ENCODE assay signal across 23 cellular contexts in the genomic region with DNA sequence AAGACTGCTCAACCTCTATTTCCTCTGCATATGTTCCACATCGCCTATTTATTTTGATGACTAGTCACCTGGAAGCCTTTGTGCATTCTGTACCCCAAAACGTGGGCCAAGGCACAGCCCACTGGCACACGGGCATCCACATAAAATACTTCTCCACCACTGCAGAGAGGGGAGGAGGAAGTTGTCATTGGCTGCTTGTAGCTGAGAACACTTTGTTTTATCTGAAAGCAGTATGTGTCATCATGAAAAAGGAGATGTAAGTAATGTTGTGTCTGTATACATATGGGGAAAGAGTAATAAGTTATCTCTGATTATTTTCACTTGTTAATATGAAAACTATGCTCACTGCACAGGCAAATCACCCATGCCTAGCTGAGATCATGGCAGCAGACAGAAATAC. TPM values are rescaled to one million over a fixed set of nuclear protein-coding genes. Genes with fewer than 3 reads are reported as not detected.
"Had no signal": no experiment of that assay in that cellular context is flagged by ENCODE, and none has a peak within 500 bp of the region (broad histone marks: within the 10 kb centered on the region; RNA-seq: fewer than 3 reads in every experiment).

No MANE protein-coding gene starts in this region.

- DNase-seq: activated B cell treated with CpG ODN at 0.5 μM for 24 hours; activated CD4-positive, alpha-beta memory T cell treated with anti-CD3 and anti-CD28 coated beads, Interleukin-2, amount 10 ng/mL, durations not matched to agents 7 days and 5 days; activated CD4-positive, alpha-beta T cell treated with anti-CD3 and anti-CD28 coated beads for 4 hours; activated effector memory CD4-positive, alpha-beta T cell treated with Interleukin-2 at 50 U/mL for 16 hours; activated naive CD4-positive, alpha-beta T cell treated with anti-CD3 and anti-CD28 coated beads for 36 hours; activated naive CD8-positive, alpha-beta T cell treated with anti-CD3 and anti-CD28 coated beads, Interleukin-2, amount 10 ng/mL, durations not matched to agents 7 days and 5 days; activated T-cell treated with anti-CD3 and anti-CD28 coated beads, Interleukin-2, amount 50 U/mL, for 72 hours; effector CD4-positive, alpha-beta T cell; heart left ventricle; midbrain; ovary; psoas muscle; right cardiac atrium; stimulated activated CD4-positive, alpha-beta T cell treated with anti-CD3 and anti-CD28 coated beads, Interleukin-4, amount 100 ng/mL, for 24 hours; stimulated activated naive CD4-positive, alpha-beta T cell treated with Interleukin-2 at 50 U/mL for 16 hours; T1000; thyroid gland had no signal

- H3K4me3 ChIP-seq: gastroesophageal sphincter, heart left ventricle, lung, ovary, psoas muscle, thyroid gland had no signal

- H3K36me3 ChIP-seq: gastroesophageal sphincter, heart left ventricle, ovary, thyroid gland had no signal

- H3K27ac ChIP-seq: gastroesophageal sphincter, heart left ventricle, ovary, psoas muscle, thyroid gland had no signal

- H3K27me3 ChIP-seq: gastroesophageal sphincter, heart left ventricle, ovary, thyroid gland had no signal

- H3K9me3 Mint-ChIP-seq: activated B cell treated with CpG ODN at 0.5 μM for 24 hours; activated CD4-positive, alpha-beta memory T cell treated with anti-CD3 and anti-CD28 coated beads, Interleukin-2, amount 10 ng/mL, durations not matched to agents 7 days and 5 days; activated naive CD4-positive, alpha-beta T cell treated with anti-CD3 and anti-CD28 coated beads for 36 hours; activated naive CD8-positive, alpha-beta T cell treated with anti-CD3 and anti-CD28 coated beads, Interleukin-2, amount 10 ng/mL, durations not matched to agents 7 days and 5 days; activated T-cell treated with anti-CD3 and anti-CD28 coated beads, Interleukin-2, amount 50 U/mL, for 72 hours; dendritic cell treated with granulocyte-macrophage colony-stimulating factor and Interleukin-4, amounts not matched to agents 40 ng/mL and 50 ng/mL, for 4 days; natural killer cell treated with Interleukin-12 subunit alpha and Interleukin-12 subunit beta and Interleukin-15 and Interleukin-18, amount 100 ng/mL, for 72 hours; T-helper 1 cell treated with Interleukin-12 subunit alpha and Interleukin-12 subunit beta and Interleukin-4 antibody, amounts not matched to agents 30 μg/mL and 1 μg/mL, for 36 hours had no signal

- H3K4me3 Mint-ChIP-seq: activated B cell treated with CpG ODN at 0.5 μM for 24 hours; activated CD4-positive, alpha-beta memory T cell treated with anti-CD3 and anti-CD28 coated beads, Interleukin-2, amount 10 ng/mL, durations not matched to agents 7 days and 5 days; activated naive CD4-positive, alpha-beta T cell treated with anti-CD3 and anti-CD28 coated beads for 36 hours; activated naive CD8-positive, alpha-beta T cell treated with anti-CD3 and anti-CD28 coated beads, Interleukin-2, amount 10 ng/mL, durations not matched to agents 7 days and 5 days; activated T-cell treated with anti-CD3 and anti-CD28 coated beads, Interleukin-2, amount 50 U/mL, for 72 hours; dendritic cell treated with granulocyte-macrophage colony-stimulating factor and Interleukin-4, amounts not matched to agents 40 ng/mL and 50 ng/mL, for 4 days; natural killer cell treated with Interleukin-12 subunit alpha and Interleukin-12 subunit beta and Interleukin-15 and Interleukin-18, amount 100 ng/mL, for 72 hours; T-helper 1 cell treated with Interleukin-12 subunit alpha and Interleukin-12 subunit beta and Interleukin-4 antibody, amounts not matched to agents 30 μg/mL and 1 μg/mL, for 36 hours had no signal

- H3K27ac Mint-ChIP-seq: activated B cell treated with CpG ODN at 0.5 μM for 24 hours; activated CD4-positive, alpha-beta memory T cell treated with anti-CD3 and anti-CD28 coated beads, Interleukin-2, amount 10 ng/mL, durations not matched to agents 7 days and 5 days; activated naive CD4-positive, alpha-beta T cell treated with anti-CD3 and anti-CD28 coated beads for 36 hours; activated naive CD8-positive, alpha-beta T cell treated with anti-CD3 and anti-CD28 coated beads, Interleukin-2, amount 10 ng/mL, durations not matched to agents 7 days and 5 days; activated T-cell treated with anti-CD3 and anti-CD28 coated beads, Interleukin-2, amount 50 U/mL, for 72 hours; dendritic cell treated with granulocyte-macrophage colony-stimulating factor and Interleukin-4, amounts not matched to agents 40 ng/mL and 50 ng/mL, for 4 days; natural killer cell treated with Interleukin-12 subunit alpha and Interleukin-12 subunit beta and Interleukin-15 and Interleukin-18, amount 100 ng/mL, for 72 hours; T-helper 1 cell treated with Interleukin-12 subunit alpha and Interleukin-12 subunit beta and Interleukin-4 antibody, amounts not matched to agents 30 μg/mL and 1 μg/mL, for 36 hours had no signal

- H3K9me3 ChIP-seq: heart left ventricle, ovary, psoas muscle, thyroid gland had no signal

- H3K27me3 Mint-ChIP-seq: activated naive CD8-positive, alpha-beta T cell treated with anti-CD3 and anti-CD28 coated beads, Interleukin-2, amount 10 ng/mL, durations not matched to agents 7 days and 5 days; dendritic cell treated with granulocyte-macrophage colony-stimulating factor and Interleukin-4, amounts not matched to agents 40 ng/mL and 50 ng/mL, for 4 days had no signal

- H3K4me1 ChIP-seq: psoas muscle, thyroid gland had no signal

- H3K4me1 Mint-ChIP-seq: activated B cell treated with CpG ODN at 0.5 μM for 24 hours; activated CD4-positive, alpha-beta memory T cell treated with anti-CD3 and anti-CD28 coated beads, Interleukin-2, amount 10 ng/mL, durations not matched to agents 7 days and 5 days; activated naive CD8-positive, alpha-beta T cell treated with anti-CD3 and anti-CD28 coated beads, Interleukin-2, amount 10 ng/mL, durations not matched to agents 7 days and 5 days had no signal

- H3K36me3 Mint-ChIP-seq: activated naive CD8-positive, alpha-beta T cell treated with anti-CD3 and anti-CD28 coated beads, Interleukin-2, amount 10 ng/mL, durations not matched to agents 7 days and 5 days; natural killer cell treated with Interleukin-12 subunit alpha and Interleukin-12 subunit beta and Interleukin-15 and Interleukin-18, amount 100 ng/mL, for 72 hours had no signal

RNA-seq across cellular contexts. Expression of a gene that starts 48.2 kb away (rescaled TPM):
- total RNA-seq: activated B cell treated with CpG ODN at 0.5 μM for 24 hours; activated CD4-positive, alpha-beta memory T cell treated with anti-CD3 and anti-CD28 coated beads, Interleukin-2, amount 10 ng/mL, durations not matched to agents 7 days and 5 days; activated naive CD8-positive, alpha-beta T cell treated with anti-CD3 and anti-CD28 coated beads, Interleukin-2, amount 10 ng/mL, durations not matched to agents 7 days and 5 days; natural killer cell treated with Interleukin-12 subunit alpha and Interleukin-12 subunit beta and Interleukin-15 and Interleukin-18, amount 100 ng/mL, for 72 hours had no signal
- polyA plus RNA-seq: keratinocyte had no signal
